Comparison of ENCODE assay signal across 7 cellular contexts in genomic region chr9:98057095-98057799, GRCh38. TPM values are rescaled to one million over a fixed set of nuclear protein-coding genes. Genes with fewer than 3 reads are reported as not detected.
A peak's percentile ranks its signal among the peaks of the same experiment; 100 is the strongest.
DNase-seq lines count a peak whose midpoint lies in the region; ATAC-seq and TF ChIP-seq lines count a peak whose summit lies in the region.

No MANE protein-coding gene starts in this region.

- peaks cover 2% of the 10 kb centered on the region for H3K36me3 ChIP-seq in kidney epithelial cell (ENCODE audit: control insufficient read depth, insufficient read depth, low read length)

- no peaks in the 10 kb centered on the region for H3K27me3 ChIP-seq in kidney epithelial cell (ENCODE audit: control insufficient read depth, insufficient read depth, low read length)

- H3K4me3 ChIP-seq in GM12875 (ENCODE audit: low read depth, low read length), result peak overlapping the region; percentile 72
- H3K4me3 ChIP-seq in astrocyte of the cerebellum (ENCODE audit: low read depth, low read length), result peak overlapping the region; percentile 76
- H3K4me3 ChIP-seq in kidney epithelial cell (ENCODE audit: low read depth, low read length), result peak overlapping the region; percentile 69

- in situ Hi-C loops in astrocyte of the cerebellum (cut with HindIII; ENCODE audit: low sequenced_read_pairs), result no loop called here

- DNase-seq in M059J (ENCODE audit: low read depth) (peak; percentile 65), astrocyte of the cerebellum (ENCODE audit: low read depth) (no peak), kidney epithelial cell (ENCODE audit: low read depth) (no peak), substantia nigra (lab: John Stamatoyannopoulos, UW) (peak in 7 of 49 donors; percentile 5 to 69 (median 52)), NCI-H226 (no peak)

- no peak for ATAC-seq in GM18867 (IDR thresholded peaks at IDR 0.05; ENCODE audit: unreplicated experiment)

- H3K27ac ChIP-seq in substantia nigra (ENCODE audit: low read depth, low read length, poor library complexity, severe bottlenecking), result peak overlapping the region; percentile 72

- TF ChIP-seq CTCF in GM12875 (IDR thresholded peaks at IDR 0.05; ENCODE audit: borderline replicate concordance, insufficient read depth, low read depth, low read length) (no peak), astrocyte of the cerebellum (IDR thresholded peaks at IDR 0.05; ENCODE audit: low read depth, low read length, missing control alignments) (no peak), kidney epithelial cell (IDR thresholded peaks at IDR 0.05; ENCODE audit: insufficient read depth, low read length, poor library complexity, severe bottlenecking) (no peak)

RNA-seq across cellular contexts. Expression of gene NANS, which starts 0.7 kb away (rescaled TPM):
- total RNA-seq in M059J (2014; rRNA removed; shearing (Covaris generic)), result 121 and 135 TPM in 2 replicates
- total RNA-seq in kidney epithelial cell, result 56.8 and 73.6 TPM in 2 replicates
